Comparison of ENCODE assay signal across 8 cellular contexts in genomic region chr20:53828673-53829085, GRCh38.
DNase-seq lines count a peak whose midpoint lies in the region; ATAC-seq and TF ChIP-seq lines count a peak whose summit lies in the region.

No MANE protein-coding gene starts in this region.

- H3K4me3 Mint-ChIP-seq in chondrocyte (ENCODE audit: unreplicated experiment), result peak overlapping the region; percentile 65

- CTCF ChIA-PET in OCI-LY7 (lab: Charles Lee; ENCODE audit: unreplicated experiment), result no interaction called here

- peak overlapping the region; percentile 89 for H3K27ac ChIP-seq in OCI-LY7 (ENCODE audit: low read depth, low read length, poor library complexity, severe bottlenecking)
- peak overlapping the region; percentile 75 to 82 (median 81) for H3K27ac ChIP-seq in right lobe of liver
- peak overlapping the region; percentile 40 to 90 for H3K27ac ChIP-seq in testis

- WGBS in right lobe of liver (ENCODE audit: insufficient coverage, low coverage, low lambda C conversion rate, missing lambda C conversion rate), result 42% methylated on average over 5 of the region's 5 CpGs
- WGBS in testis, 2 donors, result 17 to 30% methylated on average over 5 of the region's 5 CpGs

- DNase-seq in NCI-H1092 treated with DMSO at 0.1 percent for 48 hours (lab: John Stamatoyannopoulos, UW) (peak; percentile 3), NCI-H1092 (lab: John Stamatoyannopoulos, UW) (no peak), OCI-LY7 (ENCODE audit: low spot score) (peak; percentile 50), chondrocyte (ENCODE audit: low spot score) (no peak), right lobe of liver (peak in 1 of 3 donors; percentile 28), testis (peak; percentile 33)
- DNase-seq in stimulated activated CD4-positive, alpha-beta T cell treated with anti-CD3 and anti-CD28 coated beads, Interleukin-1b, Interleukin-23, amount 100 ng/mL, for 48 hours, result no peak

- H2AFZ ChIP-seq in OCI-LY7 (ENCODE audit: low read length), result peak overlapping the region; percentile 83

- no peak; the same call in 1 of the 2 replicates for TF ChIP-seq CTCF in OCI-LY7 (conservative IDR thresholded peaks at IDR 0.05; ENCODE audit: low read length)
- TF ChIP-seq CTCF in chondrocyte (IDR thresholded peaks at IDR 0.05), result peak; percentile 71
- TF ChIP-seq CTCF in right lobe of liver (IDR thresholded peaks at IDR 0.05), result no peak
- no peak for TF ChIP-seq CTCF in testis (IDR thresholded peaks at IDR 0.05)

- peak; percentile 25 to 50 (median 36) for ATAC-seq in right lobe of liver
- ATAC-seq in HG03520 (IDR thresholded peaks at IDR 0.05; ENCODE audit: unreplicated experiment), result no peak

- H3K9me3 ChIP-seq in OCI-LY7 (ENCODE audit: low read length) (peaks cover 8% of the 10 kb centered on the region; the same call in 1 of the 2 replicates), right lobe of liver (no peaks in the 10 kb centered on the region), testis (no peaks in the 10 kb centered on the region)

- peak overlapping the region; percentile 100 for H3K27ac Mint-ChIP-seq in chondrocyte (ENCODE audit: unreplicated experiment)

- H3K79me2 ChIP-seq in OCI-LY7 (ENCODE audit: insufficient read depth, low read depth, low read length), result no peaks in the 10 kb centered on the region

- H3K9me3 Mint-ChIP-seq in chondrocyte (ENCODE audit: low read depth), result no peaks in the 10 kb centered on the region

- peak overlapping the region; percentile 92 for H3K4me2 ChIP-seq in OCI-LY7 (ENCODE audit: low read length)

- intact Hi-C loops in OCI-LY7 (cut with micrococcal nuclease; ENCODE audit: unreplicated experiment) (loop anchor here (1.0 to 5.0 kb wide), 2 partner anchors 76 to 90 kb away; no protein-coding TSS in a partner anchor), right lobe of liver (cut with DNase I) (no loop called here), testis (cut with DNase I; ENCODE audit: low total_unique reads) (no loop called here)

- POLR2A ChIA-PET in OCI-LY7 (lab: Charles Lee), result interaction anchor here (0.5 to 1.4 kb wide), 7 partner anchors 15 to 278 kb away, joined by 3 to 7 read pairs (median 3); no protein-coding TSS in a partner anchor

- peaks cover 71% of the 10 kb centered on the region for H3K4me1 Mint-ChIP-seq in chondrocyte (ENCODE audit: low read depth)

- H3K36me3 ChIP-seq in OCI-LY7 (ENCODE audit: insufficient read depth, low read length) (no peaks in the 10 kb centered on the region; the same call in 1 of the 2 replicates), right lobe of liver (no peaks in the 10 kb centered on the region), testis (ENCODE audit: low read depth, missing control alignments) (no peaks in the 10 kb centered on the region)

- TF ChIP-seq POLR2A in right lobe of liver (IDR thresholded peaks at IDR 0.05), result no peak
- TF ChIP-seq POLR2A in testis (IDR thresholded peaks at IDR 0.05), result no peak

- H3K36me3 Mint-ChIP-seq in chondrocyte (ENCODE audit: low read depth), result no peaks in the 10 kb centered on the region

- no peaks in the 10 kb centered on the region for H4K20me1 ChIP-seq in OCI-LY7 (ENCODE audit: insufficient read depth, low read length)

- no TSS peak for BruUV-seq in OCI-LY7 (replicated peaks; lab: Mats Ljungman, UMichigan)

- H3K9me2 ChIP-seq in OCI-LY7 (ENCODE audit: insufficient read depth, low read length), result no peaks in the 10 kb centered on the region

- H3K4me3 ChIP-seq in OCI-LY7 (ENCODE audit: low read depth, low read length, poor library complexity, severe bottlenecking), result peak overlapping the region; percentile 60
- no peak overlapping the region for H3K4me3 ChIP-seq in right lobe of liver
- H3K4me3 ChIP-seq in testis, result no peak overlapping the region

- peaks cover 72% of the 10 kb centered on the region for H3K4me1 ChIP-seq in OCI-LY7 (ENCODE audit: insufficient read depth, low read length, poor library complexity, severe bottlenecking)
- peaks cover 0 to 28% (median 6%) of the 10 kb centered on the region in 4 donors for H3K4me1 ChIP-seq in right lobe of liver
- H3K4me1 ChIP-seq in testis, result peaks cover 3% of the 10 kb centered on the region

- no peaks in the 10 kb centered on the region for H3K27me3 Mint-ChIP-seq in chondrocyte (ENCODE audit: low read depth)

- no peaks in the 10 kb centered on the region for H3K27me3 ChIP-seq in right lobe of liver
- H3K27me3 ChIP-seq in testis, result no peaks in the 10 kb centered on the region

Comparison
In these comparisons a context has a peak if more than half of its experiments do, and no peak if none do; other contexts are left out.
1. DNase-seq: peak in NCI-H1092 treated with DMSO at 0.1 percent for 48 hours (single experiment), OCI-LY7 (single experiment) and testis (single experiment); none in NCI-H1092 (single experiment), chondrocyte (single experiment) and stimulated activated CD4-positive, alpha-beta T cell treated with anti-CD3 and anti-CD28 coated beads, Interleukin-1b, Interleukin-23, amount 100 ng/mL, for 48 hours (single experiment).
2. Peak in every context shown above with its lines, with median percentiles within 50 percentile points of each other: H3K27ac ChIP-seq.